ENCODE assay signal across 10 cellular contexts in the genomic region with DNA sequence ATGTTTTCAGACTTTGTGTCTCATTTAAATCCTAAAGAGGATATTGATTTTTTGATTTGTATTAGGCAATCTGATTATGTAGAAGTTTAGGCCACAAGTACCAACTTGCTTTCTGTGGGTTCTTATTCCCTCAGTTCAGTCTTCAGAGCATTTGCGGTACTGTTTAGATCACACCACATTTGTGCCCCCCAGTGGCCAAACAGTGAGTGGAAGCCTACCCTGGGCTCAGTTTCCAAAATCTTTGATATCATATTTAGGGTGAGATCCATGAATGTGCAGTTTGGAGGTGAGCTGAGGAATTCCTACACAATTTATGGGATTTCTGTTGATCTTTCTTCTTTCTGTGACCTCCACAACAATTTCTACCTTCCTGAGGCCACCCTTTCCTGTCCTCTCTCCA.
DNase-seq lines count a peak whose midpoint lies in the region; ATAC-seq and TF ChIP-seq lines count a peak whose summit lies in the region.
"Had no signal": no experiment of that assay in that cellular context is flagged by ENCODE, and none has a peak within 500 bp of the region (broad histone marks: within the 10 kb centered on the region; RNA-seq: fewer than 3 reads in every experiment).

No MANE protein-coding gene starts in this region.

- ATAC-seq in GM18519 (IDR thresholded peaks at IDR 0.05; ENCODE audit: low FRiP score, unreplicated experiment): peak; percentile 46
- no peak for ATAC-seq in GM18517 (IDR thresholded peaks at IDR 0.05; ENCODE audit: unreplicated experiment)
- ATAC-seq: stimulated activated effector memory CD8-positive, alpha-beta T cell treated with anti-CD3 and anti-CD28 coated beads, Interleukin-12 subunit alpha, Interleukin-12 subunit beta, amount 100 ng/mL, for 72 hours had no signal

- H3K27ac Mint-ChIP-seq in Caco-2 (ENCODE audit: unreplicated experiment) (no peak overlapping the region), endothelial cell (ENCODE audit: unreplicated experiment) (no peak overlapping the region)
- H3K27ac Mint-ChIP-seq: stimulated activated effector memory CD8-positive, alpha-beta T cell treated with anti-CD3 and anti-CD28 coated beads, Interleukin-12 subunit alpha, Interleukin-12 subunit beta, amount 100 ng/mL, for 72 hours had no signal

- H3K36me3 ChIP-seq in Caco-2 (ENCODE audit: control insufficient read depth, insufficient read depth, low read length) (no peaks in the 10 kb centered on the region), spleen (no peaks in the 10 kb centered on the region)

- H3K9me3 Mint-ChIP-seq in Caco-2 (ENCODE audit: unreplicated experiment): no peaks in the 10 kb centered on the region
- H3K9me3 Mint-ChIP-seq in endothelial cell (ENCODE audit: unreplicated experiment): no peaks in the 10 kb centered on the region
- H3K9me3 Mint-ChIP-seq: stimulated activated effector memory CD8-positive, alpha-beta T cell treated with anti-CD3 and anti-CD28 coated beads, Interleukin-12 subunit alpha, Interleukin-12 subunit beta, amount 100 ng/mL, for 72 hours had no signal

- H3K36me3 Mint-ChIP-seq in Caco-2 (ENCODE audit: insufficient read depth, unreplicated experiment): no peaks in the 10 kb centered on the region
- no peaks in the 10 kb centered on the region for H3K36me3 Mint-ChIP-seq in endothelial cell (ENCODE audit: low read depth, unreplicated experiment)
- H3K36me3 Mint-ChIP-seq: stimulated activated effector memory CD8-positive, alpha-beta T cell treated with anti-CD3 and anti-CD28 coated beads, Interleukin-12 subunit alpha, Interleukin-12 subunit beta, amount 100 ng/mL, for 72 hours had no signal

- TF ChIP-seq EP300 in Ishikawa (IDR thresholded peaks at IDR 0.05; ENCODE audit: borderline replicate concordance): no peak

- H3K4me3 Mint-ChIP-seq in Caco-2 (ENCODE audit: unreplicated experiment) (no peak overlapping the region), endothelial cell (ENCODE audit: unreplicated experiment) (no peak overlapping the region)
- H3K4me3 Mint-ChIP-seq: stimulated activated effector memory CD8-positive, alpha-beta T cell treated with anti-CD3 and anti-CD28 coated beads, Interleukin-12 subunit alpha, Interleukin-12 subunit beta, amount 100 ng/mL, for 72 hours had no signal

- no peak for TF ChIP-seq POLR2A in spleen (IDR thresholded peaks at IDR 0.05)

- peaks cover 2% of the 10 kb centered on the region for H3K27me3 Mint-ChIP-seq in Caco-2 (ENCODE audit: insufficient read depth, unreplicated experiment)
- H3K27me3 Mint-ChIP-seq in endothelial cell (ENCODE audit: unreplicated experiment): no peaks in the 10 kb centered on the region

- H3K9me3 ChIP-seq in Caco-2 (no peaks in the 10 kb centered on the region), spleen (no peaks in the 10 kb centered on the region)

- DNase-seq in Caco-2 (peak in 1 of 2 experiments; percentile 32), endothelial cell (ENCODE audit: low spot score) (peak; percentile 18), spleen (no peak), COLO668 (lab: John Stamatoyannopoulos, UW; ENCODE audit: unreplicated experiment) (no peak)
- DNase-seq in activated T-cell treated with anti-CD3 and anti-CD28 coated beads, Interleukin-2, amount 50 U/mL, for 1 hour: no peak

- H3K4me1 ChIP-seq in Caco-2: no peaks in the 10 kb centered on the region
- H3K4me1 ChIP-seq in spleen: no peaks in the 10 kb centered on the region

- POLR2A ChIA-PET in Caco-2 (lab: Charles Lee): no interaction called here

- BruUV-seq in Caco-2 (replicated peaks; lab: Mats Ljungman, UMichigan): no TSS peak

- CTCF ChIA-PET in Caco-2 (lab: Charles Lee): no interaction called here

- H3K27me3 ChIP-seq in Caco-2 (replicated peaks; ENCODE audit: control insufficient read depth, insufficient read depth, low read length) (no peaks in the 10 kb centered on the region), spleen (replicated peaks in 1 of 7) (no peaks in the 10 kb centered on the region)

- H3K4me3 ChIP-seq in Caco-2 (ENCODE audit: low read depth, low read length) (no peak overlapping the region), spleen (no peak overlapping the region)

- WGBS in spleen, 5 donors: 67 to 83% (median 73%) methylated on average over 1 of the region's 1 CpG

- H3K4me1 Mint-ChIP-seq in Caco-2 (ENCODE audit: low read depth, unreplicated experiment) (no peaks in the 10 kb centered on the region), endothelial cell (ENCODE audit: unreplicated experiment) (no peaks in the 10 kb centered on the region)
- H3K4me1 Mint-ChIP-seq: stimulated activated effector memory CD8-positive, alpha-beta T cell treated with anti-CD3 and anti-CD28 coated beads, Interleukin-12 subunit alpha, Interleukin-12 subunit beta, amount 100 ng/mL, for 72 hours had no signal

- intact Hi-C loops in Caco-2 (cut with micrococcal nuclease; ENCODE audit: unreplicated experiment) (loop anchor here (1.0 to 5.0 kb wide), 3 partner anchors 275 to 561 kb away; no protein-coding TSS in a partner anchor), spleen (cut with DNase I; ENCODE audit: low total_unique reads) (no loop called here)

- peak; percentile 42; the same call in 1 of the 2 replicates for TF ChIP-seq RAD21 in Ishikawa (IDR thresholded peaks at IDR 0.05; ENCODE audit: low read depth)

- peak; percentile 46 to 55 for TF ChIP-seq CTCF in Caco-2 (IDR thresholded peaks at IDR 0.05; ENCODE audit: insufficient read depth in 1 of 2, low read depth in 1 of 2, low read length in 1 of 2, severe bottlenecking in 1 of 2, unreplicated experiment in 1 of 2)
- TF ChIP-seq CTCF in endothelial cell (IDR thresholded peaks at IDR 0.05; ENCODE audit: unreplicated experiment): peak; percentile 49
- TF ChIP-seq CTCF in spleen (IDR thresholded peaks at IDR 0.05 in 8 of 11, conservative IDR thresholded peaks at IDR 0.05 in 3 of 11): peak in 3 of 11 experiments; percentile 10 to 15 (median 15)

- H3K27ac ChIP-seq in spleen: no peak overlapping the region
- H3K27ac ChIP-seq: epithelial cell of prostate had no signal

TF ChIP-seq in Ishikawa, 13 proteins besides CTCF, POLR2A, EP300 and RAD21:
- TF ChIP-seq TEAD4 (IDR thresholded peaks at IDR 0.05): no peak
- TF ChIP-seq TAF1 (IDR thresholded peaks at IDR 0.05; ENCODE audit: low read depth): no peak
- TF ChIP-seq, protein P1, sequence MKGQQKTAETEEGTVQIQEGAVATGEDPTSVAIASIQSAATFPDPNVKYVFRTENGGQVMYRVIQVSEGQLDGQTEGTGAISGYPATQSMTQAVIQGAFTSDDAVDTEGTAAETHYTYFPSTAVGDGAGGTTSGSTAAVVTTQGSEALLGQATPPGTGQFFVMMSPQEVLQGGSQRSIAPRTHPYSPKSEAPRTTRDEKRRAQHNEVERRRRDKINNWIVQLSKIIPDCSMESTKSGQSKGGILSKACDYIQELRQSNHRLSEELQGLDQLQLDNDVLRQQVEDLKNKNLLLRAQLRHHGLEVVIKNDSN (IDR thresholded peaks at IDR 0.05): no peak
- no peak for TF ChIP-seq CEBPB (IDR thresholded peaks at IDR 0.05)
- TF ChIP-seq TCF12 (IDR thresholded peaks at IDR 0.05; ENCODE audit: low read depth): no peak
- no peak for TF ChIP-seq ZBTB7A (IDR thresholded peaks at IDR 0.05; ENCODE audit: low read depth)
